Comparison of ENCODE assay signal across 20 cellular contexts in the genomic region with DNA sequence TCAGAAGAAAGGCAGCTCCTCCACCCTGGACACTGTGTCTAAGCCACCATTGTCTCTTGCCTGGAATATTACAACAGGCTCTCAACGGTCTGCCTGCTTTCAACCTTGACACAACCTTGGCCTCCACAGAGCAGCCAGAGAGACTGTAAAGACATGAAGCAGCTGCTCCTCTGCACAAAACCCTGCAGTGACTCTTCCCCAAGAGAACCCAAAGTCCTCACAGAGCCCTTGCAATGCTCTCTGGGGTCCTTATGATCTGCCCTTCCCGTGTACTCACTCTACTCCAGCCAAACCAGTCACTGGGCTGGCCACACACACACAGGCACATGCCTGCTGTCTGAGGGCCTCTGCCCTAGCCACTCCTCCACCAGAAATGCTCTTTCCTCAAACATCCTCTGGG.
"Had no signal": no experiment of that assay in that cellular context is flagged by ENCODE, and none has a peak within 500 bp of the region (broad histone marks: within the 10 kb centered on the region; RNA-seq: fewer than 3 reads in every experiment).

No MANE protein-coding gene starts in this region.

- H3K27me3 ChIP-seq: adrenal gland, breast epithelium, neutrophil, tibial nerve, vagina had no signal

- ATAC-seq: activated naive CD4-positive, alpha-beta T cell treated with anti-CD3 and anti-CD28 coated beads, Interleukin-2, amount 50 U/mL, for 72 hours; activated T-cell treated with anti-CD3 and anti-CD28 coated beads, Interleukin-2, amount 50 U/mL, for 72 hours; effector memory CD8-positive, alpha-beta T cell; naive thymus-derived CD8-positive, alpha-beta T cell had no signal

- H3K9me3 ChIP-seq: adrenal gland, breast epithelium, neutrophil, tibial nerve, vagina had no signal

- H3K27ac ChIP-seq: adrenal gland, breast epithelium, tibial nerve, vagina, WERI-Rb-1 had no signal

- H3K4me3 ChIP-seq: adrenal gland, breast epithelium, tibial nerve, vagina had no signal

- DNase-seq: activated CD4-positive, alpha-beta T cell treated with anti-CD3 and anti-CD28 coated beads for 1 hour; activated gamma-delta T cell; activated T-cell treated with anti-CD3 and anti-CD28 coated beads, Interleukin-2, amount 50 U/mL, for 72 hours; adrenal gland; effector memory CD8-positive, alpha-beta T cell; glutamatergic neuron; kidney; mesenchymal stem cell; naive thymus-derived CD8-positive, alpha-beta T cell; stimulated activated naive CD4-positive, alpha-beta T cell treated with Interleukin-2 at 50 U/mL for 16 hours; substantia nigra; SW 1271; T-helper 2 cell; WERI-Rb-1 had no signal

- FAIRE-seq: astrocyte, kidney had no signal

- H3K4me1 ChIP-seq: adrenal gland, breast epithelium, vagina had no signal

- H3K36me3 ChIP-seq: adrenal gland, breast epithelium, neutrophil, tibial nerve, vagina, WERI-Rb-1 had no signal
